In genomic region chr21:36169465-36170128, GRCh38 we compare ENCODE assay signal across 15 cellular contexts. TPM values are rescaled to one million over a fixed set of nuclear protein-coding genes. Genes with fewer than 3 reads are reported as not detected.
A peak's percentile ranks its signal among the peaks of the same experiment; 100 is the strongest.
DNase-seq lines count a peak whose midpoint lies in the region; ATAC-seq and TF ChIP-seq lines count a peak whose summit lies in the region.
"Had no signal": no experiment of that assay in that cellular context is flagged by ENCODE, and none has a peak within 500 bp of the region (broad histone marks: within the 10 kb centered on the region; RNA-seq: fewer than 3 reads in every experiment).

No MANE protein-coding gene starts in this region.

- peaks cover 11% of the 10 kb centered on the region for H3K4me1 Mint-ChIP-seq in activated naive CD8-positive, alpha-beta T cell treated with anti-CD3 and anti-CD28 coated beads, Interleukin-2, amount 50 U/mL, for 24 hours
- H3K4me1 Mint-ChIP-seq in activated naive CD8-positive, alpha-beta T cell treated with anti-CD3 and anti-CD28 coated beads for 36 hours, result peaks cover 3% of the 10 kb centered on the region

- no peaks in the 10 kb centered on the region for H3K9me3 ChIP-seq in spleen
- H3K9me3 ChIP-seq in colonic mucosa, result no peaks in the 10 kb centered on the region
- H3K9me3 ChIP-seq: breast epithelium, gastrocnemius medialis, MG63, SJSA1 had no signal

- H3K27me3 ChIP-seq in dorsolateral prefrontal cortex, result no peaks in the 10 kb centered on the region
- no peaks in the 10 kb centered on the region for H3K27me3 ChIP-seq in spleen (replicated peaks in 1 of 7)
- no peaks in the 10 kb centered on the region for H3K27me3 ChIP-seq in colonic mucosa
- H3K27me3 ChIP-seq: breast epithelium, gastrocnemius medialis, MG63, SJSA1 had no signal

- no peaks in the 10 kb centered on the region for H3K27me3 Mint-ChIP-seq in activated naive CD8-positive, alpha-beta T cell treated with anti-CD3 and anti-CD28 coated beads, Interleukin-2, amount 50 U/mL, for 24 hours
- no peaks in the 10 kb centered on the region for H3K27me3 Mint-ChIP-seq in activated naive CD8-positive, alpha-beta T cell treated with anti-CD3 and anti-CD28 coated beads for 36 hours

- H3K4me1 ChIP-seq in spleen (peaks cover 5 to 49% (median 21%) of the 10 kb centered on the region in 6 donors), colonic mucosa (peaks cover 5% of the 10 kb centered on the region)
- H3K4me1 ChIP-seq: breast epithelium, SJSA1 had no signal

- DNase-seq in activated naive CD8-positive, alpha-beta T cell treated with anti-CD3 and anti-CD28 coated beads, Interleukin-2, amount 50 U/mL, for 24 hours, result peak; percentile 10
- DNase-seq in activated naive CD8-positive, alpha-beta T cell treated with anti-CD3 and anti-CD28 coated beads for 36 hours, result no peak
- no peak for DNase-seq in NB4 (ENCODE audit: low read depth)
- DNase-seq in dorsolateral prefrontal cortex, result peak in 6 of 10 donors; percentile 39 to 62 (median 54)
- peak; percentile 82 for DNase-seq in spleen
- DNase-seq in colonic mucosa, result no peak
- no peak for DNase-seq in NCI-H1694 treated with DMSO at 0.1 percent for 48 hours (lab: John Stamatoyannopoulos, UW)
- DNase-seq: activated naive CD4-positive, alpha-beta T cell treated with Interleukin-2 at 50 U/mL for 16 hours; gastrocnemius medialis; MG63; nucleus accumbens had no signal

- H3K9me3 Mint-ChIP-seq in activated naive CD8-positive, alpha-beta T cell treated with anti-CD3 and anti-CD28 coated beads, Interleukin-2, amount 50 U/mL, for 24 hours, result no peaks in the 10 kb centered on the region
- no peaks in the 10 kb centered on the region for H3K9me3 Mint-ChIP-seq in activated naive CD8-positive, alpha-beta T cell treated with anti-CD3 and anti-CD28 coated beads for 36 hours

- peak overlapping the region in 11 of 59 donors; percentile 1 to 66 (median 29) for H3K27ac ChIP-seq in dorsolateral prefrontal cortex
- no peak overlapping the region for H3K27ac ChIP-seq in spleen
- H3K27ac ChIP-seq in colonic mucosa, result no peak overlapping the region
- H3K27ac ChIP-seq: breast epithelium, gastrocnemius medialis, SJSA1 had no signal

- no peak for ATAC-seq in activated naive CD8-positive, alpha-beta T cell treated with anti-CD3 and anti-CD28 coated beads, Interleukin-2, amount 50 U/mL, for 24 hours
- ATAC-seq in GM18502 (IDR thresholded peaks at IDR 0.05; ENCODE audit: poor library complexity, unreplicated experiment), result no peak
- ATAC-seq: gastrocnemius medialis had no signal

- TF ChIP-seq POLR2A in NB4 (IDR thresholded peaks at IDR 0.05; ENCODE audit: extremely low read depth, insufficient read length) (no peak), spleen (IDR thresholded peaks at IDR 0.05) (no peak)

- H3K36me3 ChIP-seq in spleen (peaks cover 0 to 63% (median 18%) of the 10 kb centered on the region in 6 donors), colonic mucosa (no peaks in the 10 kb centered on the region)
- H3K36me3 ChIP-seq: breast epithelium, gastrocnemius medialis, MG63, SJSA1 had no signal

- H3K9ac ChIP-seq in colonic mucosa (ENCODE audit: low read depth in 2 of 2, low read length in 2 of 2), result no peak overlapping the region

- no peak overlapping the region for H3K4me3 Mint-ChIP-seq in activated naive CD8-positive, alpha-beta T cell treated with anti-CD3 and anti-CD28 coated beads, Interleukin-2, amount 50 U/mL, for 24 hours
- H3K4me3 Mint-ChIP-seq in activated naive CD8-positive, alpha-beta T cell treated with anti-CD3 and anti-CD28 coated beads for 36 hours, result no peak overlapping the region

- intact Hi-C loops in dorsolateral prefrontal cortex (cut with DNase I), result no loop called here
- intact Hi-C loops in spleen (cut with DNase I; ENCODE audit: low total_unique reads), result no loop called here
- intact Hi-C loops in colonic mucosa (cut with DNase I), result no loop called here

- H3K4me3 ChIP-seq in NB4 (ENCODE audit: low read depth, low read length) (no peak overlapping the region), dorsolateral prefrontal cortex (no peak overlapping the region), spleen (no peak overlapping the region), colonic mucosa (no peak overlapping the region)
- H3K4me3 ChIP-seq: breast epithelium, gastrocnemius medialis, MG63, SJSA1, smooth muscle cell had no signal

- H3K36me3 Mint-ChIP-seq in activated naive CD8-positive, alpha-beta T cell treated with anti-CD3 and anti-CD28 coated beads, Interleukin-2, amount 50 U/mL, for 24 hours (ENCODE audit: low read depth), result peaks cover 16% of the 10 kb centered on the region
- peaks cover 17% of the 10 kb centered on the region for H3K36me3 Mint-ChIP-seq in activated naive CD8-positive, alpha-beta T cell treated with anti-CD3 and anti-CD28 coated beads for 36 hours

- 77 to 92% (median 90%) methylated on average over 15 to 19 of the region's 19 CpGs for WGBS in spleen, 5 donors

- H3K27ac Mint-ChIP-seq in activated naive CD8-positive, alpha-beta T cell treated with anti-CD3 and anti-CD28 coated beads, Interleukin-2, amount 50 U/mL, for 24 hours, result no peak overlapping the region
- H3K27ac Mint-ChIP-seq in activated naive CD8-positive, alpha-beta T cell treated with anti-CD3 and anti-CD28 coated beads for 36 hours, result no peak overlapping the region

- TF ChIP-seq CTCF in NB4 (IDR thresholded peaks at IDR 0.05; ENCODE audit: low read depth, low read length) (peak; percentile 22), dorsolateral prefrontal cortex (IDR thresholded peaks at IDR 0.05 in 54 of 56, conservative IDR thresholded peaks at IDR 0.05 in 2 of 56; ENCODE audit: low read depth in 1 of 56, partially characterized antibody in 56 of 56) (peak in 1 of 56 donors; percentile 15), spleen (IDR thresholded peaks at IDR 0.05 in 8 of 11, conservative IDR thresholded peaks at IDR 0.05 in 3 of 11) (no peak), colonic mucosa (IDR thresholded peaks at IDR 0.05) (no peak)

RNA-seq across cellular contexts. Expression of gene DOP1B, which starts 13.0 kb away (rescaled TPM):
- total RNA-seq in activated naive CD8-positive, alpha-beta T cell treated with anti-CD3 and anti-CD28 coated beads for 36 hours, result 10 to 100 TPM in 1 of 2 experiments, 1 to 10 TPM in 1; 9.9 to 10.9 TPM
- 10 to 100 TPM; 16.0 to 44.6 (median 30.0) TPM for total RNA-seq in dorsolateral prefrontal cortex
- 10 to 100 TPM; 20.8 to 29.2 (median 23.3) TPM for total RNA-seq in spleen
- polyA plus RNA-seq in spleen, result 1 to 10 TPM; 2.9 to 4.9 (median 3.1) TPM
- 10 to 100 TPM; 72.5 to 78.8 TPM for total RNA-seq in colonic mucosa

RNA-seq across cellular contexts. Expression of gene CBR3, which starts 34.7 kb away (rescaled TPM):
- 1 to 10 TPM; 9.5 to 9.7 TPM for total RNA-seq in activated naive CD8-positive, alpha-beta T cell treated with anti-CD3 and anti-CD28 coated beads for 36 hours
- 10 to 100 TPM in 10 of 120 experiments, 1 to 10 TPM in 110; 3.2 to 13.7 (median 6.6) TPM for total RNA-seq in dorsolateral prefrontal cortex
- 1 to 10 TPM; 1.4 to 3.4 (median 2.9) TPM for total RNA-seq in spleen
- polyA plus RNA-seq in spleen, result 1 to 10 TPM; 1.7 to 4.5 (median 4.0) TPM
- total RNA-seq in colonic mucosa, result 1 to 10 TPM; 2.2 TPM

Comparison
In these comparisons a context has a peak if more than half of its experiments do, and no peak if none do; other contexts are left out.
1. DNase-seq: peak in activated naive CD8-positive, alpha-beta T cell treated with anti-CD3 and anti-CD28 coated beads, Interleukin-2, amount 50 U/mL, for 24 hours (single experiment), dorsolateral prefrontal cortex (6 of 10) and spleen (single experiment); none in activated naive CD8-positive, alpha-beta T cell treated with anti-CD3 and anti-CD28 coated beads for 36 hours (single experiment), NB4 (single experiment), colonic mucosa (single experiment) and NCI-H1694 treated with DMSO at 0.1 percent for 48 hours (single experiment).